Comparison of ENCODE assay signal across 19 cellular contexts in the genomic region with DNA sequence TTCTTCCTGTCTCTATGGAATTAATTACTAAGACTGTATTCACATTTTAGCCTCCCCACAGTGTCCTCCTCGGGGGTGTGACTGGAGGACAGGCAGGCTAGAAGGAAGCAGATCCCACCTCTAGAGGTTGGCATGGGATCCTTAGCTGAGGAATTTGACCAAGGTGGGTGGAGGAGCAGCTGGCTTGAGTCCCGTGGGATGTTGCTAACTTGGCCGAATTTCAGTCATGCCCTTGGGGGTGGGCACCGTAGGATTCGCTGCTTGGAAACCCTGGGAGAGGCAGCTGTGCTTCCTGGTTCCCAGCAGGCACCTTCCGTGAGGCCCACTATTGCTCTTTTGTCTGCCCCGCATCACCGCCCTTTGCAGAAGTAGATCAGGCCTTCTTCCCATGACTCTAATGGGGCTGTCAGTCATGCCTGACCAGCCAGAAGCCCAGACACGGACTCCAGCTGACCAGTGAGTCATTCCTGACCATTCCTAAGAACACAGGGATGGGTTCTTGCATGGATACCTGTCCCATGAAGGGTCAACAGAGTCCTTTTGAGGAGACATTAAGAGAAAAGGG.
"Had no signal": no experiment of that assay in that cellular context is flagged by ENCODE, and none has a peak within 500 bp of the region (broad histone marks: within the 10 kb centered on the region; RNA-seq: fewer than 3 reads in every experiment).

No MANE protein-coding gene starts in this region.

- H3K27ac ChIP-seq: body of pancreas, dorsolateral prefrontal cortex, left lung, parathyroid adenoma, testis had no signal

- H3K79me2 ChIP-seq: parathyroid adenoma had no signal

- H3K36me3 Mint-ChIP-seq: T-cell had no signal

- H3K9ac ChIP-seq: parathyroid adenoma had no signal

- H3K9me3 ChIP-seq: body of pancreas, mucosa of descending colon, testis had no signal

- ATAC-seq: activated CD4-positive, alpha-beta T cell treated with anti-CD3 and anti-CD28 coated beads for 36 hours; body of pancreas; left lung; mucosa of descending colon; naive thymus-derived CD4-positive, alpha-beta T cell; sciatic nerve; SK-N-SH treated with all-trans-retinoic acid at 6 μM for 48 hours; stimulated activated memory B cell treated with anti-CD40 and anti-IgM and Interleukin-4, amounts not matched to agents 10 μg/mL and 1 μg/mL and 100 μg/mL, for 72 hours; T-cell; WTC11 had no signal

- H3K4me1 ChIP-seq: body of pancreas, left lung, parathyroid adenoma, testis had no signal

- H3K27me3 ChIP-seq: body of pancreas, dorsolateral prefrontal cortex, left lung, testis had no signal

- H2AFZ ChIP-seq: parathyroid adenoma had no signal

- H3K27me3 Mint-ChIP-seq: activated CD4-positive, alpha-beta memory T cell treated with anti-CD3 and anti-CD28 coated beads, Interleukin-2, amount 10 ng/mL, durations not matched to agents 7 days and 5 days; stimulated activated memory B cell treated with anti-CD40 and anti-IgM and Interleukin-4, amounts not matched to agents 10 μg/mL and 1 μg/mL and 100 μg/mL, for 72 hours; type B pancreatic cell had no signal

- H3K4me1 Mint-ChIP-seq: activated CD4-positive, alpha-beta memory T cell treated with anti-CD3 and anti-CD28 coated beads, Interleukin-2, amount 10 ng/mL, durations not matched to agents 7 days and 5 days; activated CD4-positive, alpha-beta T cell treated with anti-CD3 and anti-CD28 coated beads for 36 hours; naive thymus-derived CD4-positive, alpha-beta T cell; stimulated activated memory B cell treated with anti-CD40 and anti-IgM and Interleukin-4, amounts not matched to agents 10 μg/mL and 1 μg/mL and 100 μg/mL, for 72 hours; T-cell; WTC11 had no signal

- H3K4me3 ChIP-seq: body of pancreas, dorsolateral prefrontal cortex, left lung, mucosa of descending colon, testis had no signal

- H3K36me3 ChIP-seq: left lung had no signal

- H3K4me3 Mint-ChIP-seq: activated CD4-positive, alpha-beta memory T cell treated with anti-CD3 and anti-CD28 coated beads, Interleukin-2, amount 10 ng/mL, durations not matched to agents 7 days and 5 days; activated CD4-positive, alpha-beta T cell treated with anti-CD3 and anti-CD28 coated beads for 36 hours; naive thymus-derived CD4-positive, alpha-beta T cell; stimulated activated memory B cell treated with anti-CD40 and anti-IgM and Interleukin-4, amounts not matched to agents 10 μg/mL and 1 μg/mL and 100 μg/mL, for 72 hours; T-cell; type B pancreatic cell; WTC11 had no signal

- DNase-seq: activated CD4-positive, alpha-beta memory T cell treated with anti-CD3 and anti-CD28 coated beads, Interleukin-2, amount 10 ng/mL, durations not matched to agents 7 days and 5 days; activated CD4-positive, alpha-beta T cell treated with anti-CD3 and anti-CD28 coated beads for 36 hours; activated naive CD4-positive, alpha-beta T cell treated with Interleukin-2 at 50 U/mL for 16 hours; activated T-cell treated with anti-CD3 and anti-CD28 coated beads, Interleukin-2, amount 50 U/mL, for 1 hour; body of pancreas; dorsolateral prefrontal cortex; left lung; mucosa of descending colon; naive thymus-derived CD4-positive, alpha-beta T cell; stimulated activated CD4-positive, alpha-beta T cell treated with anti-CD3 and anti-CD28 coated beads, Interleukin-4, amount 100 ng/mL, for 4 hours; T-cell; testis had no signal

- H3K27ac Mint-ChIP-seq: activated CD4-positive, alpha-beta memory T cell treated with anti-CD3 and anti-CD28 coated beads, Interleukin-2, amount 10 ng/mL, durations not matched to agents 7 days and 5 days; activated CD4-positive, alpha-beta T cell treated with anti-CD3 and anti-CD28 coated beads for 36 hours; activated T-helper 2 cell treated with anti-CD3 and anti-CD28 coated beads, Interferon-gamma antibody, Interleukin-2, Interleukin-4, amounts not matched to agents 10 μg/mL and 5 μg/mL and 100 μg/mL, durations not matched to agents 14 hours and 24 hours and 36 hours; naive thymus-derived CD4-positive, alpha-beta T cell; stimulated activated memory B cell treated with anti-CD40 and anti-IgM and Interleukin-4, amounts not matched to agents 10 μg/mL and 1 μg/mL and 100 μg/mL, for 72 hours; T-cell; type B pancreatic cell; WTC11 had no signal
